Comparison of ENCODE assay signal across 25 cellular contexts in the genomic region with DNA sequence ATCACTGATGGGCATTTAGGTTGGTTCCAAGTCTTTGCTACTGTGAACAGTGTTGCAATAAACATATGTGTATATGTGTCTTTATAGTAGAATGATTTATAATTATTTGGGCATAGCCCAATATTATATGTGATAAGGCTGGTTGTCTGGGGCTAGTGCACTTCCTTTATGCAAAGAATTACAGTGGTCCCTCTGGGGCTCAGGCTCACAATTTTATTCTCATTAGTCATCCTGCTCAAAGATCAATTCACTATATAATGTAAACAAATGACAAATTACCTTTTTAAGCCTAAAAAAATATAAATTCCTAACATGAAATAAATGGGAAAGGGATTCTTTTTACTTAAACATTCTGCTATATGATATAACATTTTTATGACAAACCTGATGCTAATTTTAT. TPM values are rescaled to one million over a fixed set of nuclear protein-coding genes. Genes with fewer than 3 reads are reported as not detected.
"Had no signal": no experiment of that assay in that cellular context is flagged by ENCODE, and none has a peak within 500 bp of the region (broad histone marks: within the 10 kb centered on the region; RNA-seq: fewer than 3 reads in every experiment).

No MANE protein-coding gene starts in this region.

- ATAC-seq: natural killer cell; psoas muscle; right cardiac atrium; right lobe of liver; stimulated activated effector memory CD8-positive, alpha-beta T cell treated with anti-CD3 and anti-CD28 coated beads, Interleukin-12 subunit alpha, Interleukin-12 subunit beta, amount 100 ng/mL, for 72 hours; stimulated activated naive B cell treated with anti-CD40 and anti-IgM and Interleukin-4, amounts not matched to agents 10 μg/mL and 1 μg/mL and 100 μg/mL, for 72 hours; upper lobe of right lung had no signal

- H3K27ac ChIP-seq: neural progenitor cell, ovary, parathyroid adenoma, psoas muscle, right lobe of liver, sigmoid colon, stomach, testis, tibial artery, transverse colon, upper lobe of right lung, uterus had no signal

- H3K4me1 ChIP-seq: neural progenitor cell, parathyroid adenoma, psoas muscle, right lobe of liver, uterus had no signal

- H3K27me3 ChIP-seq: ovary, right lobe of liver, sigmoid colon, testis, uterus had no signal

- DNase-seq: natural killer cell; occipital lobe; ovary; posterior cingulate gyrus; psoas muscle; right cardiac atrium; right lobe of liver; sigmoid colon; small intestine; stimulated activated CD4-positive, alpha-beta T cell treated with anti-CD3 and anti-CD28 coated beads, Interleukin-15, amount 100 ng/mL, for 24 hours; stimulated activated CD4-positive, alpha-beta T cell treated with anti-CD3 and anti-CD28 coated beads, Interleukin-2, amount 100 ng/mL, for 24 hours; stimulated activated CD4-positive, alpha-beta T cell treated with anti-CD3 and anti-CD28 coated beads, Interleukin-2, amount 100 ng/mL, for 48 hours; stimulated activated CD4-positive, alpha-beta T cell treated with anti-CD3 and anti-CD28 coated beads, Interleukin-4, amount 100 ng/mL, for 24 hours; stimulated activated naive B cell treated with anti-CD40 and anti-IgM and Interleukin-4, amounts not matched to agents 10 μg/mL and 1 μg/mL and 100 μg/mL, for 72 hours; stimulated activated naive CD4-positive, alpha-beta T cell treated with Interleukin-2 at 50 U/mL for 16 hours; stomach; testis; tibial artery; transverse colon; upper lobe of right lung; uterus had no signal

- H3K36me3 ChIP-seq: neural progenitor cell, ovary, right lobe of liver, sigmoid colon, stomach, tibial artery, transverse colon, upper lobe of right lung, uterus had no signal

- H3K4me3 ChIP-seq: neural progenitor cell, ovary, psoas muscle, right lobe of liver, sigmoid colon, stomach, testis, tibial artery, transverse colon, upper lobe of right lung, uterus had no signal

- H3K9me3 ChIP-seq: ovary, psoas muscle, right lobe of liver, sigmoid colon, stomach, testis, tibial artery, transverse colon, upper lobe of right lung, uterus had no signal

RNA-seq across cellular contexts. Expression of a gene that starts 5.0 kb away (rescaled TPM):
- total RNA-seq: renal cortical epithelial cell had no signal
